ENCODE assay signal across 13 cellular contexts in the genomic region with DNA sequence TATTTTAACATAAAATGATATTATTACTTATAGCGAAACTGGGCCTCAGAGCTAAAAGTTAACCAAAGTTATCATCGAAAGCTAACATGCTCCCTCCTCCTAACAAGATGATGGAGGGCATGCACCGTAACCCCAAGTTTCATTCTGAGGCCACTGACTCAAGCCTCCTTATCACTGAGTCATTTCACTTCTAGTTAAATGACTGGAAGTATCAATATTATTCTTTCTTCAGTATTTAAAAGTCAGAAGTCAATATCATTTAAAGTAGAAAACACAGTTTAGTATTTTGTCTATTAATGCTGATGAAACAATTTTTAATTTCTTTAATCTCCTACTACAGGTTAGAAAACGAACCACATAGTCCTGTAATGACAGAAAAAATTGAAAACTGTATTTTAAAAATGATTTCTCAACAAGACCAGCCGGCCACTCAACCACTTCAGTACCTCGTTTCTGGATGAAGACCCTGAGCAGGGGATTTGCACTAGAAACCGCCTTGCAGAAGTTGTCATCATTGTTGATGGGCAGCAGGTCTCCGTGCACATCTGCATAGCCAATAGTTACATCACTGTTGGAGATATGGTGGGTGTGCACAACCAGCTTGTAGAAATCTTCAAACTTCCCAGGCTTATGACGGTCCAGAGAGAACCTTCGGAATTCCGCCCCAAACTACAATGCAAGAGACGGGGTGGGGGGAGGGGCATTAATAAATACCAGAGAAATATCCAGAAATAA. TPM values are rescaled to one million over a fixed set of nuclear protein-coding genes. Genes with fewer than 3 reads are reported as not detected.
DNase-seq lines count a peak whose midpoint lies in the region; ATAC-seq, FAIRE-seq and TF ChIP-seq lines count a peak whose summit lies in the region.
"Had no signal": no experiment of that assay in that cellular context is flagged by ENCODE, and none has a peak within 500 bp of the region (broad histone marks: within the 10 kb centered on the region; RNA-seq: fewer than 3 reads in every experiment).

No MANE protein-coding gene starts in this region.

- no peak overlapping the region for H2BK5ac ChIP-seq in mesenchymal stem cell (ENCODE audit: low read depth, low read length, poor library complexity, severe bottlenecking)

- H4K8ac ChIP-seq in mesenchymal stem cell (ENCODE audit: low read length) = no peak overlapping the region

- no peak overlapping the region for H3K14ac ChIP-seq in mesenchymal stem cell (ENCODE audit: low read length in 2 of 2)

- no peak overlapping the region for H3K9ac ChIP-seq in HepG2 (ENCODE audit: insufficient read depth, low read depth, low read length)
- no peak overlapping the region for H3K9ac ChIP-seq in mesenchymal stem cell (ENCODE audit: low read length)

- peaks cover 15% of the 10 kb centered on the region for H3K4me1 ChIP-seq in HepG2 (ENCODE audit: insufficient read depth, low read length)
- no peaks in the 10 kb centered on the region for H3K4me1 ChIP-seq in right lobe of liver
- H3K4me1 ChIP-seq in mesenchymal stem cell (ENCODE audit: control insufficient read depth, insufficient read depth, low read depth, low read length) = peaks cover 20% of the 10 kb centered on the region
- H3K4me1 ChIP-seq in stomach = no peaks in the 10 kb centered on the region

- H2BK120ac ChIP-seq in mesenchymal stem cell (ENCODE audit: low read depth, low read length) = no peak overlapping the region

- intact Hi-C loops in HepG2 (cut with micrococcal nuclease; ENCODE audit: unreplicated experiment) = no loop called here
- intact Hi-C loops in right lobe of liver (cut with DNase I) = no loop called here
- intact Hi-C loops in stomach (cut with DNase I; ENCODE audit: low total_unique reads) = no loop called here

- TF ChIP-seq EP300 in HepG2 (IDR thresholded peaks at IDR 0.05; ENCODE audit: low read depth in 2 of 2, low read length in 2 of 2) (no peak), HepG2 (CRISPR knock-in tag; IDR thresholded peaks at IDR 0.05; ENCODE audit: borderline replicate concordance) (no peak), stomach (IDR thresholded peaks at IDR 0.05) (no peak)

- no peaks in the 10 kb centered on the region for H3K79me2 ChIP-seq in HepG2 (ENCODE audit: insufficient read depth, low read length)

- 93% methylated on average over 12 of the region's 12 CpGs for whole genome bisulfite sequencing in HepG2 (ENCODE audit: low lambda C conversion rate)
- 80% methylated on average over 12 of the region's 12 CpGs for WGBS in right lobe of liver (ENCODE audit: insufficient coverage, low coverage, low lambda C conversion rate, missing lambda C conversion rate)
- WGBS in mesenchymal stem cell = 94% methylated on average over 8 of the region's 12 CpGs
- WGBS in stomach, 5 donors = 72 to 82% (median 76%) methylated on average over 12 of the region's 12 CpGs

- ATAC-seq in HepG2 (no peak), right lobe of liver (no peak), GM21529 (IDR thresholded peaks at IDR 0.05; ENCODE audit: unreplicated experiment) (peak; percentile 87), HG03342 (IDR thresholded peaks at IDR 0.05; ENCODE audit: unreplicated experiment) (peak; percentile 87)
- ATAC-seq: left colon had no signal

- in situ Hi-C loops in HepG2 (cut with HindIII; ENCODE audit: extremely low pct_ligation_motif_present, low pct_unique_long_range_greater_than_20kb) = no loop called here

- H4K91ac ChIP-seq in mesenchymal stem cell (ENCODE audit: low read length) = no peak overlapping the region

- CTCF ChIA-PET in HepG2 (lab: Yijun Ruan, JAX; ENCODE audit: low intra/inter-chr PET ratio, low total read pairs) = no interaction called here

- H3K79me1 ChIP-seq in mesenchymal stem cell (replicated peaks; ENCODE audit: low read length, poor library complexity, severe bottlenecking) = peaks cover 4% of the 10 kb centered on the region

- H3K4me2 ChIP-seq in HepG2 (ENCODE audit: low read depth, low read length) (no peak overlapping the region), mesenchymal stem cell (ENCODE audit: low read length, poor library complexity, severe bottlenecking) (no peak overlapping the region)

- TF ChIP-seq CTCF in HepG2 (CRISPR knock-in tag; IDR thresholded peaks at IDR 0.05) (no peak), right lobe of liver (IDR thresholded peaks at IDR 0.05) (no peak), stomach (IDR thresholded peaks at IDR 0.05) (no peak)

- no peak for TF ChIP-seq RAD21 in HepG2 (CRISPR knock-in tag; IDR thresholded peaks at IDR 0.05)

- H3K4me3 ChIP-seq in HepG2 (replicated peaks in 1 of 3; ENCODE audit: insufficient read depth in 1 of 3, low read depth in 2 of 3, low read length in 3 of 3) (no peak overlapping the region), right lobe of liver (no peak overlapping the region), mesenchymal stem cell (ENCODE audit: insufficient read depth in 1 of 2, low read depth in 1 of 2, low read length in 2 of 2) (no peak overlapping the region), stomach (no peak overlapping the region)
- H3K4me3 ChIP-seq: BLaER1 treated with 17β-estradiol and CSF1 and Interleukin-3, amounts not matched to agents 10 nM and 100 nM; sigmoid colon had no signal

- no peaks in the 10 kb centered on the region for H3K36me3 ChIP-seq in HepG2 (replicated peaks in 1 of 2; ENCODE audit: control insufficient read depth in 1 of 2, insufficient read depth in 2 of 2, low read length in 2 of 2)
- no peaks in the 10 kb centered on the region for H3K36me3 ChIP-seq in right lobe of liver
- H3K36me3 ChIP-seq in mesenchymal stem cell (ENCODE audit: control insufficient read depth in 1 of 2, insufficient read depth in 2 of 2, low read depth in 1 of 2, low read length in 2 of 2) = peaks cover 0 to 7% of the 10 kb centered on the region in 2 experiments
- H3K36me3 ChIP-seq in stomach = no peaks in the 10 kb centered on the region
- H3K36me3 ChIP-seq: BLaER1 treated with 17β-estradiol and CSF1 and Interleukin-3, amounts not matched to agents 10 nM and 100 nM; sigmoid colon had no signal

- TF ChIP-seq POLR2A in HepG2 (IDR thresholded peaks at IDR 0.05; ENCODE audit: insufficient read depth in 1 of 2, low read depth in 2 of 2, low read length in 2 of 2) (no peak), right lobe of liver (IDR thresholded peaks at IDR 0.05) (no peak), stomach (IDR thresholded peaks at IDR 0.05) (no peak)

- no peak overlapping the region for H2AK5ac ChIP-seq in mesenchymal stem cell (ENCODE audit: low read length, severe bottlenecking)

- DNase-seq in HepG2 (ENCODE audit: low spot score) (no peak), right lobe of liver (no peak), SKM-1 (lab: John Stamatoyannopoulos, UW; ENCODE audit: unreplicated experiment) (no peak), mesenchymal stem cell (no peak), stomach (no peak)
- DNase-seq in stimulated activated CD8-positive, alpha-beta memory T cell treated with anti-CD3 and anti-CD28 coated beads, Interleukin-4, amount 100 ng/mL, for 48 hours = peak; percentile 63
- DNase-seq: left colon, NCI-H1105 treated with DMSO at 0.1 percent for 48 hours, sigmoid colon, trophoblast cell had no signal

- no peak overlapping the region for H2BK12ac ChIP-seq in mesenchymal stem cell (ENCODE audit: low read length in 2 of 2)

- H2BK15ac ChIP-seq in mesenchymal stem cell (ENCODE audit: low read depth, poor library complexity, severe bottlenecking) = no peak overlapping the region

- H2AFZ ChIP-seq in HepG2 (ENCODE audit: low read length) = no peak overlapping the region
- no peak overlapping the region for H2AFZ ChIP-seq in mesenchymal stem cell (ENCODE audit: low read depth, low read length)

- POLR2A ChIA-PET in HepG2 (lab: Yijun Ruan, JAX) = no interaction called here

- H3K27ac ChIP-seq in HepG2 (ENCODE audit: extremely low read length, insufficient read depth, low read length) (no peak overlapping the region), right lobe of liver (no peak overlapping the region), mesenchymal stem cell (ENCODE audit: low read length, poor library complexity, severe bottlenecking) (no peak overlapping the region), stomach (no peak overlapping the region)
- H3K27ac ChIP-seq: BLaER1 treated with 17β-estradiol and CSF1 and Interleukin-3, amounts not matched to agents 10 nM and 100 nM had no signal

- H3K9me3 ChIP-seq in HepG2 (ENCODE audit: low read length) (no peaks in the 10 kb centered on the region), right lobe of liver (no peaks in the 10 kb centered on the region), mesenchymal stem cell (ENCODE audit: control insufficient read depth, low read length) (no peaks in the 10 kb centered on the region), stomach (no peaks in the 10 kb centered on the region)
- H3K9me3 ChIP-seq: BLaER1 treated with 17β-estradiol and CSF1 and Interleukin-3, amounts not matched to agents 10 nM and 100 nM; sigmoid colon had no signal

- H3K27me3 ChIP-seq in HepG2 (ENCODE audit: control insufficient read depth in 1 of 2, insufficient read depth in 2 of 2, low read length in 2 of 2) (no peaks in the 10 kb centered on the region), right lobe of liver (no peaks in the 10 kb centered on the region), mesenchymal stem cell (ENCODE audit: control insufficient read depth in 1 of 2, insufficient read depth in 1 of 2, low read length in 2 of 2) (peaks cover 0 to 5% of the 10 kb centered on the region in 2 experiments), stomach (no peaks in the 10 kb centered on the region)
- H3K27me3 ChIP-seq: BLaER1 treated with 17β-estradiol and CSF1 and Interleukin-3, amounts not matched to agents 10 nM and 100 nM; sigmoid colon had no signal

- H3K4ac ChIP-seq in mesenchymal stem cell (ENCODE audit: low read depth in 1 of 2, low read length in 2 of 2) = no peak overlapping the region

- H3K23ac ChIP-seq in mesenchymal stem cell (ENCODE audit: low read length in 2 of 2) = no peak overlapping the region

- H4K20me1 ChIP-seq in HepG2 (ENCODE audit: insufficient read depth, low read length) = no peaks in the 10 kb centered on the region
- H4K20me1 ChIP-seq: BLaER1 treated with 17β-estradiol and CSF1 and Interleukin-3, amounts not matched to agents 10 nM and 100 nM had no signal

- BruUV-seq in HepG2 (replicated peaks; lab: Mats Ljungman, UMichigan) = no TSS peak

- H3K18ac ChIP-seq in mesenchymal stem cell (ENCODE audit: low read depth in 1 of 2, low read length in 2 of 2) = no peak overlapping the region

- FAIRE-seq in HepG2 (lab: Jason Lieb, UNC) = no peak

RNA-seq across cellular contexts. Expression of a gene that starts 44.9 kb away (rescaled TPM):
- total RNA-seq in HepG2 (2016; rRNA removed; fragmentation: Illumina TruSeq; extraction: Trizol) (7.2 and 7.4 TPM in 2 replicates), right lobe of liver (1 to 10 TPM; 1.1 to 5.5 (median 2.1) TPM), stomach (10 to 100 TPM in 1 of 5 donors, 1 to 10 TPM in 4; 1.8 to 15.9 (median 4.1) TPM)
- 7.6 and 9.4 TPM in 2 replicates for total RNA-seq in HepG2 (2016; cell fraction: cytosol; rRNA removed; fragmentation: Illumina TruSeq; extraction: Trizol; ENCODE audit: low read depth)
- 6.5 and 6.7 TPM in 2 replicates for total RNA-seq in HepG2 (2016; cell fraction: insoluble cytoplasmic fraction; rRNA removed; fragmentation: Illumina TruSeq; extraction: Trizol)
- total RNA-seq in HepG2 (2016; cell fraction: membrane; rRNA removed; fragmentation: Illumina TruSeq; extraction: Trizol) = 12.2 and 12.6 TPM in 2 replicates
- 4.7 and 4.8 TPM in 2 replicates for total RNA-seq in HepG2 (2016; cell fraction: nucleus; rRNA removed; fragmentation: Illumina TruSeq; extraction: Trizol)
- polyA plus RNA-seq in HepG2 (2011; rRNA removed) (3.6 and 3.9 TPM in 2 replicates), stomach (1 to 10 TPM; 1.5 to 7.5 (median 2.2) TPM)
- 4.0 and 4.3 TPM in 2 replicates for polyA plus RNA-seq in HepG2 (2011; cell fraction: cytosol; rRNA removed)
- 2.9 and 3.2 TPM in 2 replicates for polyA plus RNA-seq in HepG2 (2011; cell fraction: nucleus; rRNA removed)
- 5.1 and 5.3 TPM in 2 replicates for polyA plus RNA-seq in HepG2 (2012)
- polyA plus RNA-seq in HepG2 (2016; cell fraction: cytosol; fragmentation: Illumina TruSeq; extraction: Trizol; ENCODE audit: low read depth) = 11.7 and 12.8 TPM in 2 replicates
- polyA plus RNA-seq in HepG2 (2016; cell fraction: insoluble cytoplasmic fraction; fragmentation: Illumina TruSeq; extraction: Trizol; ENCODE audit: low read depth) = 9.0 and 9.7 TPM in 2 replicates
- 9.7 and 12.1 TPM in 2 replicates for polyA plus RNA-seq in HepG2 (2016; cell fraction: membrane; fragmentation: Illumina TruSeq; extraction: Trizol; ENCODE audit: low read depth)
- 6.8 and 7.3 TPM in 2 replicates for polyA plus RNA-seq in HepG2 (2016; cell fraction: nucleus; fragmentation: Illumina TruSeq; extraction: Trizol; ENCODE audit: insufficient read depth, low read depth)
- polyA minus RNA-seq in HepG2 (2011; rRNA and poly(A)+ RNA removed; ENCODE audit: low replicate concordance) = 2.0 and 6.8 TPM in 2 replicates
- polyA minus RNA-seq in HepG2 (2011; cell fraction: cytosol; rRNA and poly(A)+ RNA removed) = 5.4 and 5.7 TPM in 2 replicates
- 2.9 and 3.0 TPM in 2 replicates for polyA minus RNA-seq in HepG2 (2011; cell fraction: nucleus; rRNA and poly(A)+ RNA removed)
- polyA plus RNA-seq in mesenchymal stem cell (2013, experiment 1 of 2) = 6.2 TPM
- 7.1 TPM for polyA plus RNA-seq in mesenchymal stem cell (2013, experiment 2 of 2)

Comparison
In these comparisons a context has a peak if more than half of its experiments do, and no peak if none do; other contexts are left out.
1. ATAC-seq: peak in GM21529 (single experiment) and HG03342 (single experiment); none in HepG2 (single experiment) and right lobe of liver (0 of 4).